Comparison of ENCODE assay signal across 11 cellular contexts in the genomic region with DNA sequence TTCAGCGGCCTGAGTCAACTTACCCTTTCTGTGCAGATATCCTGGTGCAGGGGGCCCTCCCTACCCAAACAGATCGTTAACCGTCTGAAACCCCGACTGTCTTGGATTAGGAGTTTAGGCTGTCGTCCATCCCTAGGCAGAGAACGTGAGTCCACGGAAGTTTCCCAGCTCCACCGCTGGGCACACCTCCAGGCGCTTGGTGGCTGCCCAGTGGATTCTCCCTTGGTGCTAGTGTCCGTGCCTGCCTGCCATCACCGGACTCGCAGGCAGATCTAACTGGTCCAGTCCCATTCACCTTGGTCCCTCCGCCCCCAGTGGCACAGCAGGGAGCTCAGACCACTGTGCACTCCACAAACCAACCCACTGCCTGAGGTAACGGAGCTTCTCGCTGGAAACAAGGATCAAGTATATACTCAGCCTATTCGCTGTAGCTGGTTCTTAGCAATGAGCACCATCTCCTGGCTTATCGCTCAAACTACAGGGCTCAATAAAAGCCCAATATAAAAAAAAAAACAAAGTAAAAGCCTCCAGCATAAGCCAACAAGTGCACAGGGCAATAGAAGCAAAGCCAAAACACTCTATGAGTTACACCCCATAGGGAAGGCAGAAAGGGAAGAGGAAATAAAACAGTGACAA.
A peak's percentile ranks its signal among the peaks of the same experiment; 100 is the strongest.
DNase-seq lines count a peak whose midpoint lies in the region; ATAC-seq and TF ChIP-seq lines count a peak whose summit lies in the region.
"Had no signal": no experiment of that assay in that cellular context is flagged by ENCODE, and none has a peak within 500 bp of the region (broad histone marks: within the 10 kb centered on the region; RNA-seq: fewer than 3 reads in every experiment).

No MANE protein-coding gene starts in this region.

- no peaks in the 10 kb centered on the region for H3K36me3 ChIP-seq in BJ (ENCODE audit: control insufficient read depth, insufficient read depth, low read length)
- H3K36me3 ChIP-seq: colonic mucosa, pancreas had no signal

- H3K27me3 ChIP-seq in BJ (ENCODE audit: control insufficient read depth, insufficient read depth, low read length), result no peaks in the 10 kb centered on the region
- H3K27me3 ChIP-seq: colonic mucosa, pancreas had no signal

- no peaks in the 10 kb centered on the region for H3K4me1 Mint-ChIP-seq in activated T-helper 17 cell treated with anti-CD3 and anti-CD28 coated beads, Interleukin-2, amount 50 U/mL, for 72 hours
- H3K4me1 Mint-ChIP-seq in Calu3 (ENCODE audit: low read depth, unreplicated experiment), result no peaks in the 10 kb centered on the region

- no peak overlapping the region for H3K4me3 Mint-ChIP-seq in activated T-helper 17 cell treated with anti-CD3 and anti-CD28 coated beads, Interleukin-2, amount 50 U/mL, for 72 hours
- no peak overlapping the region for H3K4me3 Mint-ChIP-seq in Calu3 (ENCODE audit: low read depth, unreplicated experiment)

- DNase-seq in BJ (ENCODE audit: low read depth) (no peak), kidney glomerular epithelial cell (lab: John Stamatoyannopoulos, UW) (peak; percentile 42), NCI-H1436 treated with DMSO at 0.1 percent for 48 hours (lab: John Stamatoyannopoulos, UW) (no peak), iPS-NIHi7 (ENCODE audit: extremely low spot score) (no peak), Calu3 (no peak)
- DNase-seq: colonic mucosa, NCI-H1105 treated with DMSO at 0.1 percent for 48 hours, pancreas had no signal

- ATAC-seq in GM18868 (IDR thresholded peaks at IDR 0.05; ENCODE audit: unreplicated experiment), result peak; percentile 52
- peak; percentile 26 for ATAC-seq in activated T-helper 17 cell treated with anti-CD3 and anti-CD28 coated beads, Interleukin-2, amount 50 U/mL, for 72 hours (replicated peaks)
- ATAC-seq in GM19455 (IDR thresholded peaks at IDR 0.05; ENCODE audit: unreplicated experiment), result no peak
- ATAC-seq: pancreas had no signal

- H3K4me3 ChIP-seq in BJ (ENCODE audit: low read depth, low read length), result no peak overlapping the region
- H3K4me3 ChIP-seq: colonic mucosa, pancreas had no signal

- intact Hi-C loops in Calu3 (cut with micrococcal nuclease; ENCODE audit: unreplicated experiment), result no loop called here

- POLR2A ChIA-PET in BJ (lab: Charles Lee), result no interaction called here

- H3K27ac Mint-ChIP-seq in activated T-helper 17 cell treated with anti-CD3 and anti-CD28 coated beads, Interleukin-2, amount 50 U/mL, for 72 hours, result no peak overlapping the region
- H3K27ac Mint-ChIP-seq in Calu3 (ENCODE audit: unreplicated experiment), result no peak overlapping the region

- H3K9me3 Mint-ChIP-seq in activated T-helper 17 cell treated with anti-CD3 and anti-CD28 coated beads, Interleukin-2, amount 50 U/mL, for 72 hours, result no peaks in the 10 kb centered on the region
- H3K9me3 Mint-ChIP-seq in Calu3 (ENCODE audit: low read depth, unreplicated experiment), result no peaks in the 10 kb centered on the region

- TF ChIP-seq CTCF in BJ (IDR thresholded peaks at IDR 0.05; ENCODE audit: insufficient read depth, low read depth, low read length) (peak; percentile 61), Calu3 (IDR thresholded peaks at IDR 0.05; ENCODE audit: unreplicated experiment) (no peak)

- no peaks in the 10 kb centered on the region for H3K27me3 Mint-ChIP-seq in activated T-helper 17 cell treated with anti-CD3 and anti-CD28 coated beads, Interleukin-2, amount 50 U/mL, for 72 hours
- H3K27me3 Mint-ChIP-seq in Calu3 (ENCODE audit: unreplicated experiment), result no peaks in the 10 kb centered on the region

- H3K36me3 Mint-ChIP-seq in activated T-helper 17 cell treated with anti-CD3 and anti-CD28 coated beads, Interleukin-2, amount 50 U/mL, for 72 hours (ENCODE audit: low read depth), result no peaks in the 10 kb centered on the region
- no peaks in the 10 kb centered on the region for H3K36me3 Mint-ChIP-seq in Calu3 (ENCODE audit: insufficient read depth, unreplicated experiment)

- BruUV-seq in Calu3 (replicated peaks; lab: Mats Ljungman, UMichigan), result no TSS peak

- CTCF ChIA-PET in BJ (lab: Yijun Ruan, JAX) (interaction anchor here (0.6 to 3.8 kb wide), 6 partner anchors 13 to 806 kb away, joined by 3 to 26 read pairs (median 5); no protein-coding TSS in a partner anchor), Calu3 (lab: Charles Lee) (no interaction called here)
